In genomic region chr4:173529505-173530325, GRCh38 we compare ENCODE assay signal across 8 cellular contexts. TPM values are rescaled to one million over a fixed set of nuclear protein-coding genes. Genes with fewer than 3 reads are reported as not detected.
DNase-seq lines count a peak whose midpoint lies in the region; ATAC-seq and TF ChIP-seq lines count a peak whose summit lies in the region.

TSS of gene HAND2 (minus strand) at chr4:173530229. CDS start at chr4:173529289, 940 bp downstream.

- H3K4me1 ChIP-seq in SK-N-SH (ENCODE audit: control insufficient read depth in 1 of 2, insufficient read depth in 2 of 2, low read depth in 1 of 2, low read length in 1 of 2) (peaks cover 0 to 3% of the 10 kb centered on the region in 2 experiments; a peak in 2 of 4 replicates), parathyroid adenoma (no peaks in the 10 kb centered on the region)

- no peak for DNase-seq in activated CD4-positive, alpha-beta T cell treated with anti-CD3 and anti-CD28 coated beads, Interleukin-2, amount 10 ng/mL, durations not matched to agents 24 days and 14 days
- DNase-seq in activated CD4-positive, alpha-beta T cell treated with anti-CD3 and anti-CD28 coated beads, Interleukin-2, amount 50 U/mL, for 1 hour: no peak
- DNase-seq in SK-N-SH (peak; percentile 91), fibroblast of gingiva (ENCODE audit: low read depth) (peak; percentile 14), activated gamma-delta T cell (lab: John Stamatoyannopoulos, UW) (no peak)

- peak within 1 kb of the TSS; percentile 99 for H3K27ac ChIP-seq in SK-N-SH (ENCODE audit: low read depth in 2 of 2, low read length in 1 of 2)
- H3K27ac ChIP-seq in parathyroid adenoma: no peak within 1 kb of the TSS

- no peak for ATAC-seq in HG02884 (IDR thresholded peaks at IDR 0.05; ENCODE audit: unreplicated experiment)
- ATAC-seq in HG03139 (IDR thresholded peaks at IDR 0.05; ENCODE audit: unreplicated experiment): no peak

- POLR2A ChIA-PET in SK-N-SH (lab: Yijun Ruan, JAX): interaction anchor here (0.6 to 11.7 kb wide), 35 partner anchors 9 to 733 kb away, joined by 3 to 160 read pairs (median 15); no protein-coding TSS in a partner anchor

- peaks cover 15% of the 10 kb centered on the region for H3K36me3 Mint-ChIP-seq in activated CD4-positive, alpha-beta T cell treated with anti-CD3 and anti-CD28 coated beads, Interleukin-2, amount 10 ng/mL, durations not matched to agents 24 days and 14 days (ENCODE audit: low read depth)

- H3K27me3 Mint-ChIP-seq in activated CD4-positive, alpha-beta T cell treated with anti-CD3 and anti-CD28 coated beads, Interleukin-2, amount 10 ng/mL, durations not matched to agents 24 days and 14 days: peaks cover 85% of the 10 kb centered on the region

- H3K27ac Mint-ChIP-seq in activated CD4-positive, alpha-beta T cell treated with anti-CD3 and anti-CD28 coated beads, Interleukin-2, amount 10 ng/mL, durations not matched to agents 24 days and 14 days: peak within 1 kb of the TSS; percentile 71

- peak; percentile 16 to 25; a peak in 2 of 4 replicates for TF ChIP-seq EP300 in SK-N-SH (IDR thresholded peaks at IDR 0.05; ENCODE audit: borderline replicate concordance in 1 of 2, low read depth in 1 of 2, low read length in 1 of 2)

- H3K9ac ChIP-seq in SK-N-SH: peak within 1 kb of the TSS; percentile 98
- no peak within 1 kb of the TSS for H3K9ac ChIP-seq in parathyroid adenoma

- under 1% methylated on average over 31 of the region's 77 CpGs for WGBS in SK-N-SH (ENCODE audit: low lambda C conversion rate)

- TF ChIP-seq CTCF in SK-N-SH (IDR thresholded peaks at IDR 0.05): no peak
- TF ChIP-seq CTCF in parathyroid adenoma (IDR thresholded peaks at IDR 0.05): no peak

- no peak for TF ChIP-seq RAD21 in SK-N-SH (IDR thresholded peaks at IDR 0.05; ENCODE audit: low read length)

- H2AFZ ChIP-seq in SK-N-SH (ENCODE audit: low read depth) (peak within 1 kb of the TSS; percentile 40; the same call in 1 of the 2 replicates), parathyroid adenoma (no peak within 1 kb of the TSS)

- H3K9me2 ChIP-seq in SK-N-SH: no peaks in the 10 kb centered on the region

- H3F3A ChIP-seq in SK-N-SH (replicated peaks; ENCODE audit: insufficient read depth): peaks cover 15% of the 10 kb centered on the region

- CTCF ChIA-PET in SK-N-SH (lab: Yijun Ruan, JAX): interaction anchor here (0.8 to 2.3 kb wide), 9 partner anchors 8 to 625 kb away, joined by 3 to 12 read pairs (median 3); no protein-coding TSS in a partner anchor

- H3K9me3 ChIP-seq in SK-N-SH: no peaks in the 10 kb centered on the region
- no peaks in the 10 kb centered on the region for H3K9me3 ChIP-seq in parathyroid adenoma (ENCODE audit: control insufficient read depth, low read length)

- peaks cover 10% of the 10 kb centered on the region; the same call in 1 of the 2 replicates for H4K20me1 ChIP-seq in SK-N-SH (ENCODE audit: insufficient read depth)

- H3K4me3 ChIP-seq in SK-N-SH (ENCODE audit: low read depth in 2 of 2, low read length in 1 of 2): peak within 1 kb of the TSS; percentile 61 to 92
- H3K4me3 ChIP-seq in parathyroid adenoma (ENCODE audit: low read depth, low read length): no peak within 1 kb of the TSS

- intact Hi-C loops in activated CD4-positive, alpha-beta T cell treated with anti-CD3 and anti-CD28 coated beads, Interleukin-2, amount 10 ng/mL, durations not matched to agents 24 days and 14 days (cut with micrococcal nuclease): loop anchor here (1.0 to 5.0 kb wide), 3 partner anchors 9 to 1298 kb away; partner anchors contain the start of gene GLRA3

- H3K79me2 ChIP-seq in SK-N-SH (ENCODE audit: insufficient read depth) (peaks cover 98% of the 10 kb centered on the region), parathyroid adenoma (no peaks in the 10 kb centered on the region)

- H3K36me3 ChIP-seq in SK-N-SH (replicated peaks in 1 of 2; ENCODE audit: control insufficient read depth in 1 of 2, insufficient read depth in 2 of 2, low read length in 1 of 2) (peaks cover 27 to 48% of the 10 kb centered on the region in 2 experiments), parathyroid adenoma (ENCODE audit: control insufficient read depth, insufficient read depth, low read length) (no peaks in the 10 kb centered on the region)

- H3K9me3 Mint-ChIP-seq in activated CD4-positive, alpha-beta T cell treated with anti-CD3 and anti-CD28 coated beads, Interleukin-2, amount 10 ng/mL, durations not matched to agents 24 days and 14 days: peaks cover 24% of the 10 kb centered on the region

- H3K4me1 Mint-ChIP-seq in activated CD4-positive, alpha-beta T cell treated with anti-CD3 and anti-CD28 coated beads, Interleukin-2, amount 10 ng/mL, durations not matched to agents 24 days and 14 days: peaks cover 8% of the 10 kb centered on the region

- H3K27me3 ChIP-seq in SK-N-SH (ENCODE audit: insufficient read depth) (no peaks in the 10 kb centered on the region), parathyroid adenoma (ENCODE audit: control insufficient read depth, insufficient read depth, low read length) (peaks cover 31% of the 10 kb centered on the region)

- H3K4me2 ChIP-seq in SK-N-SH (peak within 1 kb of the TSS; percentile 96), parathyroid adenoma (ENCODE audit: low read length) (peak within 1 kb of the TSS; percentile 47)

- H3K4me3 Mint-ChIP-seq in activated CD4-positive, alpha-beta T cell treated with anti-CD3 and anti-CD28 coated beads, Interleukin-2, amount 10 ng/mL, durations not matched to agents 24 days and 14 days: peak within 1 kb of the TSS; percentile 28

TF ChIP-seq in SK-N-SH, 30 proteins besides CTCF, POLR2A, EP300 and RAD21 (continues in another document):
- TF ChIP-seq POLR2AphosphoS5 (IDR thresholded peaks at IDR 0.05; ENCODE audit: low read depth, low read length) (peak; percentile 99), ELF1 (IDR thresholded peaks at IDR 0.05) (no peak), PBX3 (IDR thresholded peaks at IDR 0.05) (peak; percentile 81), FOXM1 (IDR thresholded peaks at IDR 0.05; ENCODE audit: low read depth) (no peak), YY1 (IDR thresholded peaks at IDR 0.05; ENCODE audit: low read depth) (peak; percentile 83), GABPA (IDR thresholded peaks at IDR 0.05; ENCODE audit: low read depth) (no peak), NFIC (IDR thresholded peaks at IDR 0.05; ENCODE audit: borderline replicate concordance) (peak; percentile 4; the same call in 1 of the 2 replicates), NRF1 (IDR thresholded peaks at IDR 0.05; ENCODE audit: low read depth, low read length) (no peak), USF1 (IDR thresholded peaks at IDR 0.05; ENCODE audit: borderline replicate concordance, low read depth) (no peak), ZBTB33 (IDR thresholded peaks at IDR 0.05; ENCODE audit: borderline replicate concordance, low read depth) (no peak; the same call in 1 of the 2 replicates), FOXJ3 (CRISPR knock-in tag; IDR thresholded peaks at IDR 0.05) (peak; percentile 15; the same call in 1 of the 2 replicates), SIN3A (IDR thresholded peaks at IDR 0.05; ENCODE audit: borderline replicate concordance, low read depth, low read length) (no peak), FOSL2 (IDR thresholded peaks at IDR 0.05; ENCODE audit: borderline replicate concordance, low read depth) (no peak), EZH2phosphoT487 (IDR thresholded peaks at IDR 0.05; ENCODE audit: borderline replicate concordance, low read depth) (no peak), TCF12 (IDR thresholded peaks at IDR 0.05) (no peak), TAF1 (IDR thresholded peaks at IDR 0.05; ENCODE audit: borderline replicate concordance, low read depth, low read length) (peak; percentile 98)

RNA-seq across cellular contexts. Expression of gene HAND2, which starts in this region (rescaled TPM):
- total RNA-seq in activated CD4-positive, alpha-beta T cell treated with anti-CD3 and anti-CD28 coated beads, Interleukin-2, amount 10 ng/mL, durations not matched to agents 24 days and 14 days: not detected in 2 replicates
- 94.2 and 106 TPM in 2 replicates for polyA plus RNA-seq in SK-N-SH (2012; rRNA removed)
- polyA plus RNA-seq in SK-N-SH (2012; cell fraction: cytosol; rRNA removed): 129 and 139 TPM in 2 replicates
- 96.3 and 128 TPM in 2 replicates for polyA plus RNA-seq in SK-N-SH (2012; cell fraction: nucleus; rRNA removed)

Comparison
In these comparisons a context has a peak if more than half of its experiments do, and no peak if none do; other contexts are left out.
1. DNase-seq: peak in SK-N-SH (single experiment) and fibroblast of gingiva (single experiment); none in activated CD4-positive, alpha-beta T cell treated with anti-CD3 and anti-CD28 coated beads, Interleukin-2, amount 10 ng/mL, durations not matched to agents 24 days and 14 days (single experiment), activated CD4-positive, alpha-beta T cell treated with anti-CD3 and anti-CD28 coated beads, Interleukin-2, amount 50 U/mL, for 1 hour (single experiment) and activated gamma-delta T cell (single experiment).